19 cellular contexts compared by ENCODE assay signal in genomic region chr3:126102011-126102410, GRCh38. TPM values are rescaled to one million over a fixed set of nuclear protein-coding genes. Genes with fewer than 3 reads are reported as not detected.
DNase-seq lines count a peak whose midpoint lies in the region; ATAC-seq lines count a peak whose summit lies in the region.
"Had no signal": no experiment of that assay in that cellular context is flagged by ENCODE, and none has a peak within 500 bp of the region (broad histone marks: within the 10 kb centered on the region; RNA-seq: fewer than 3 reads in every experiment).

No MANE protein-coding gene starts in this region.

- no peak overlapping the region for H3K4me3 Mint-ChIP-seq in activated naive CD8-positive, alpha-beta T cell treated with anti-CD3 and anti-CD28 coated beads, Interleukin-2, amount 50 U/mL, for 24 hours
- H3K4me3 Mint-ChIP-seq: activated naive CD8-positive, alpha-beta T cell treated with anti-CD3 and anti-CD28 coated beads for 36 hours; T-helper 17 cell had no signal

- no peak overlapping the region for H3K4me3 ChIP-seq in esophagus (ENCODE audit: low read depth in 1 of 2, low read length in 2 of 2)
- H3K4me3 ChIP-seq in mesenchymal stem cell (ENCODE audit: insufficient read depth in 1 of 2, low read depth in 1 of 2, low read length in 2 of 2) = no peak overlapping the region
- H3K4me3 ChIP-seq in skeletal muscle tissue (ENCODE audit: low read length in 3 of 3) = peak overlapping the region in 2 of 3 donors; percentile 6 to 42
- H3K4me3 ChIP-seq: A549, GM12878, hepatocyte had no signal

- H3K4ac ChIP-seq in mesenchymal stem cell (ENCODE audit: low read depth in 1 of 2, low read length in 2 of 2) = no peak overlapping the region

- no peak overlapping the region for H4K8ac ChIP-seq in mesenchymal stem cell (ENCODE audit: low read length)

- H2BK120ac ChIP-seq in mesenchymal stem cell (ENCODE audit: low read depth, low read length) = no peak overlapping the region

- H3K27ac ChIP-seq in esophagus (ENCODE audit: low read depth in 2 of 2, low read length in 1 of 2) = peak overlapping the region; percentile 9 to 18
- no peak overlapping the region for H3K27ac ChIP-seq in mesenchymal stem cell (ENCODE audit: low read length, poor library complexity, severe bottlenecking)
- peak overlapping the region; percentile 87 for H3K27ac ChIP-seq in skeletal muscle tissue (ENCODE audit: low read depth, low read length)
- H3K27ac ChIP-seq: A549, hepatocyte had no signal

- no peak overlapping the region for H2BK15ac ChIP-seq in mesenchymal stem cell (ENCODE audit: low read depth, poor library complexity, severe bottlenecking)

- no peak overlapping the region for H2BK12ac ChIP-seq in mesenchymal stem cell (ENCODE audit: low read length in 2 of 2)

- no peak overlapping the region for H3K23ac ChIP-seq in mesenchymal stem cell (ENCODE audit: low read length in 2 of 2)

- H2BK5ac ChIP-seq in mesenchymal stem cell (ENCODE audit: low read depth, low read length, poor library complexity, severe bottlenecking) = no peak overlapping the region

- no peak overlapping the region for H2AK5ac ChIP-seq in mesenchymal stem cell (ENCODE audit: low read length, severe bottlenecking)

- H3K18ac ChIP-seq in mesenchymal stem cell (ENCODE audit: low read depth in 1 of 2, low read length in 2 of 2) = no peak overlapping the region

- no peaks in the 10 kb centered on the region for H3K4me1 Mint-ChIP-seq in activated naive CD8-positive, alpha-beta T cell treated with anti-CD3 and anti-CD28 coated beads, Interleukin-2, amount 50 U/mL, for 24 hours
- H3K4me1 Mint-ChIP-seq: activated naive CD8-positive, alpha-beta T cell treated with anti-CD3 and anti-CD28 coated beads for 36 hours had no signal

- H3K9ac ChIP-seq in mesenchymal stem cell (ENCODE audit: low read length) (peak overlapping the region; percentile 12), skeletal muscle tissue (ENCODE audit: low read depth in 1 of 3, low read length in 3 of 3) (peak overlapping the region in 2 of 3 donors; percentile 45 to 80)

- 77 to 83% methylated on average over 8 of the region's 8 CpGs for WGBS in esophagus, 2 donors
- 86% methylated on average over 8 of the region's 8 CpGs for WGBS in mesenchymal stem cell

- no peak overlapping the region for H3K4me2 ChIP-seq in mesenchymal stem cell (ENCODE audit: low read length, poor library complexity, severe bottlenecking)
- H3K4me2 ChIP-seq: A549, hepatocyte had no signal

- H3K4me1 ChIP-seq in esophagus (ENCODE audit: control insufficient read depth in 2 of 2, insufficient read depth in 2 of 2, low read length in 1 of 2) (peaks cover 5% of the 10 kb centered on the region in 2 donors), mesenchymal stem cell (ENCODE audit: control insufficient read depth, insufficient read depth, low read depth, low read length) (no peaks in the 10 kb centered on the region), skeletal muscle tissue (ENCODE audit: control insufficient read depth in 3 of 3, insufficient read depth in 3 of 3, low read length in 3 of 3) (peaks cover 71 to 83% (median 79%) of the 10 kb centered on the region in 3 donors)
- H3K4me1 ChIP-seq: A549 had no signal

- H2AFZ ChIP-seq in mesenchymal stem cell (ENCODE audit: low read depth, low read length) = no peak overlapping the region
- H2AFZ ChIP-seq: hepatocyte had no signal

- H3K9me3 ChIP-seq in esophagus (ENCODE audit: control insufficient read depth in 2 of 2, insufficient read depth in 1 of 2, low read depth in 1 of 2, low read length in 1 of 2) (no peaks in the 10 kb centered on the region), mesenchymal stem cell (ENCODE audit: control insufficient read depth, low read length) (no peaks in the 10 kb centered on the region), skeletal muscle tissue (ENCODE audit: control insufficient read depth in 3 of 3, low read length in 3 of 3) (no peaks in the 10 kb centered on the region)
- H3K9me3 ChIP-seq: A549 had no signal

- H4K91ac ChIP-seq in mesenchymal stem cell (ENCODE audit: low read length) = no peak overlapping the region

- H3K36me3 ChIP-seq in esophagus (ENCODE audit: control insufficient read depth in 2 of 2, insufficient read depth in 2 of 2, low read length in 1 of 2) (no peaks in the 10 kb centered on the region), mesenchymal stem cell (ENCODE audit: control insufficient read depth in 1 of 2, insufficient read depth in 2 of 2, low read depth in 1 of 2, low read length in 2 of 2) (no peaks in the 10 kb centered on the region), skeletal muscle tissue (ENCODE audit: control insufficient read depth in 3 of 3, insufficient read depth in 3 of 3, low read length in 3 of 3) (peaks cover 2 to 8% (median 4%) of the 10 kb centered on the region in 3 donors)

- H3K27me3 ChIP-seq in esophagus (ENCODE audit: control insufficient read depth in 1 of 2, insufficient read depth in 2 of 2, low read length in 2 of 2) (no peaks in the 10 kb centered on the region), mesenchymal stem cell (ENCODE audit: control insufficient read depth in 1 of 2, insufficient read depth in 1 of 2, low read length in 2 of 2) (peaks cover 0 to 4% of the 10 kb centered on the region in 2 experiments), skeletal muscle tissue (ENCODE audit: control insufficient read depth in 3 of 3, insufficient read depth in 3 of 3, low read length in 3 of 3) (no peaks in the 10 kb centered on the region)
- H3K27me3 ChIP-seq: hepatocyte had no signal

- H3K9me3 Mint-ChIP-seq in activated naive CD4-positive, alpha-beta T cell treated with anti-CD3 and anti-CD28 coated beads, Interleukin-2, amount 50 U/mL, for 72 hours = peaks cover 0 to 8% of the 10 kb centered on the region in 2 donors
- H3K9me3 Mint-ChIP-seq in activated naive CD8-positive, alpha-beta T cell treated with anti-CD3 and anti-CD28 coated beads, Interleukin-2, amount 50 U/mL, for 24 hours = no peaks in the 10 kb centered on the region

- no peaks in the 10 kb centered on the region for H3K36me3 Mint-ChIP-seq in activated naive CD4-positive, alpha-beta T cell treated with anti-CD3 and anti-CD28 coated beads, Interleukin-2, amount 50 U/mL, for 72 hours
- H3K36me3 Mint-ChIP-seq in activated naive CD8-positive, alpha-beta T cell treated with anti-CD3 and anti-CD28 coated beads, Interleukin-2, amount 50 U/mL, for 24 hours (ENCODE audit: low read depth) = no peaks in the 10 kb centered on the region
- H3K36me3 Mint-ChIP-seq: activated naive CD8-positive, alpha-beta T cell treated with anti-CD3 and anti-CD28 coated beads for 36 hours had no signal

- peak; percentile 8 for DNase-seq in AG20443 (ENCODE audit: low spot score)
- DNase-seq in mesenchymal stem cell = no peak
- DNase-seq in LoVo (ENCODE audit: low spot score) = no peak
- DNase-seq in activated naive CD4-positive, alpha-beta T cell treated with anti-CD3 and anti-CD28 coated beads, Interleukin-2, amount 50 U/mL, for 72 hours (ENCODE audit: low spot score in 2 of 2) = no peak
- no peak for DNase-seq in activated naive CD8-positive, alpha-beta T cell treated with anti-CD3 and anti-CD28 coated beads, Interleukin-2, amount 50 U/mL, for 24 hours
- DNase-seq: activated naive CD8-positive, alpha-beta T cell treated with anti-CD3 and anti-CD28 coated beads for 36 hours; effector CD8-positive, alpha-beta T cell; GF-D8; NCI-H1092; NCI-H524 treated with DMSO at 0.1 percent for 48 hours; SIG-M5; stimulated activated naive CD8-positive, alpha-beta T cell treated with anti-CD3 and anti-CD28 coated beads, Interleukin-15, Interleukin-2, amounts not matched to agents 100 U/mL and 50 U/mL, for 24 hours had no signal

- peak overlapping the region in 1 of 2 donors; percentile 31 for H3K27ac Mint-ChIP-seq in activated naive CD4-positive, alpha-beta T cell treated with anti-CD3 and anti-CD28 coated beads, Interleukin-2, amount 50 U/mL, for 72 hours
- no peak overlapping the region for H3K27ac Mint-ChIP-seq in activated naive CD8-positive, alpha-beta T cell treated with anti-CD3 and anti-CD28 coated beads, Interleukin-2, amount 50 U/mL, for 24 hours
- H3K27ac Mint-ChIP-seq: activated naive CD8-positive, alpha-beta T cell treated with anti-CD3 and anti-CD28 coated beads for 36 hours; T-helper 17 cell had no signal

- no peak overlapping the region for H3K14ac ChIP-seq in mesenchymal stem cell (ENCODE audit: low read length in 2 of 2)

- no peaks in the 10 kb centered on the region for H3K27me3 Mint-ChIP-seq in activated naive CD8-positive, alpha-beta T cell treated with anti-CD3 and anti-CD28 coated beads, Interleukin-2, amount 50 U/mL, for 24 hours
- H3K27me3 Mint-ChIP-seq: activated naive CD8-positive, alpha-beta T cell treated with anti-CD3 and anti-CD28 coated beads for 36 hours had no signal

- no peak for ATAC-seq in HG03175 (IDR thresholded peaks at IDR 0.05; ENCODE audit: unreplicated experiment)
- ATAC-seq in activated naive CD4-positive, alpha-beta T cell treated with anti-CD3 and anti-CD28 coated beads, Interleukin-2, amount 50 U/mL, for 72 hours = no peak
- ATAC-seq in activated naive CD8-positive, alpha-beta T cell treated with anti-CD3 and anti-CD28 coated beads, Interleukin-2, amount 50 U/mL, for 24 hours = no peak
- ATAC-seq: A549; GM12878; stimulated activated naive CD8-positive, alpha-beta T cell treated with anti-CD3 and anti-CD28 coated beads, Interleukin-15, Interleukin-2, amounts not matched to agents 100 U/mL and 50 U/mL, for 24 hours; T-helper 17 cell had no signal

- H3K79me1 ChIP-seq in mesenchymal stem cell (replicated peaks; ENCODE audit: low read length, poor library complexity, severe bottlenecking) = no peaks in the 10 kb centered on the region

RNA-seq across cellular contexts. Expression of gene SLC41A3, which starts 18.1 kb away (rescaled TPM):
- polyA plus RNA-seq in esophagus = 10 to 100 TPM in 1 of 2 donors, 1 to 10 TPM in 1; 9.0 to 17.5 TPM
- polyA plus RNA-seq in mesenchymal stem cell (2013, experiment 1 of 2) = 39.9 TPM
- 39.6 TPM for polyA plus RNA-seq in mesenchymal stem cell (2013, experiment 2 of 2)
- total RNA-seq in skeletal muscle tissue = 31.3 TPM
- total RNA-seq in activated naive CD4-positive, alpha-beta T cell treated with anti-CD3 and anti-CD28 coated beads, Interleukin-2, amount 50 U/mL, for 72 hours = 10 to 100 TPM; 24.5 to 74.0 TPM

Comparison
In these comparisons a context has a peak if more than half of its experiments do, and no peak if none do; other contexts are left out.
1. H3K4me3 ChIP-seq: peak in skeletal muscle tissue (2 of 3); none in esophagus (0 of 2) and mesenchymal stem cell (0 of 2).